18 cellular contexts compared by ENCODE assay signal in genomic region chr5:172091956-172092732, GRCh38.
"Had no signal": no experiment of that assay in that cellular context is flagged by ENCODE, and none has a peak within 500 bp of the region (broad histone marks: within the 10 kb centered on the region; RNA-seq: fewer than 3 reads in every experiment).

No MANE protein-coding gene starts in this region.

- H3K9me3 Mint-ChIP-seq: immature natural killer cell; naive thymus-derived CD8-positive, alpha-beta T cell; stimulated activated naive CD8-positive, alpha-beta T cell treated with anti-CD3 and anti-CD28 coated beads, Interleukin-15, Interleukin-2, amounts not matched to agents 100 ng/mL and 50 ng/mL, for 24 hours had no signal

- H3K4me1 ChIP-seq: esophagus squamous epithelium had no signal

- H3K4me3 ChIP-seq: esophagus squamous epithelium, spleen, testis had no signal

- H3K4me3 Mint-ChIP-seq: activated CD4-positive, alpha-beta T cell treated with anti-CD3 and anti-CD28 coated beads for 36 hours; activated CD8-positive, alpha-beta T cell treated with anti-CD3 and anti-CD28 coated beads, Interleukin-2, amount 10 ng/mL, durations not matched to agents 7 days and 5 days; activated naive CD8-positive, alpha-beta T cell; immature natural killer cell; naive thymus-derived CD8-positive, alpha-beta T cell; stimulated activated naive CD8-positive, alpha-beta T cell treated with anti-CD3 and anti-CD28 coated beads, Interleukin-15, Interleukin-2, amounts not matched to agents 100 ng/mL and 50 ng/mL, for 24 hours had no signal

- H3K27me3 ChIP-seq: brain microvascular endothelial cell, esophagus squamous epithelium, spleen, testis had no signal

- H3K27me3 Mint-ChIP-seq: activated CD4-positive, alpha-beta T cell treated with anti-CD3 and anti-CD28 coated beads for 36 hours; activated naive CD8-positive, alpha-beta T cell; naive thymus-derived CD8-positive, alpha-beta T cell; progenitor cell of endocrine pancreas; stimulated activated naive CD8-positive, alpha-beta T cell treated with anti-CD3 and anti-CD28 coated beads, Interleukin-15, Interleukin-2, amounts not matched to agents 100 ng/mL and 50 ng/mL, for 24 hours had no signal

- H3K27ac Mint-ChIP-seq: activated CD4-positive, alpha-beta T cell treated with anti-CD3 and anti-CD28 coated beads for 36 hours; progenitor cell of endocrine pancreas had no signal

- H3K4me1 Mint-ChIP-seq: activated CD4-positive, alpha-beta T cell treated with anti-CD3 and anti-CD28 coated beads for 36 hours had no signal

- H3K9me3 ChIP-seq: esophagus squamous epithelium, spleen, testis had no signal

- H3K27ac ChIP-seq: brain microvascular endothelial cell, esophagus squamous epithelium, spleen, testis, VCaP had no signal

- DNase-seq: activated CD4-positive, alpha-beta T cell treated with anti-CD3 and anti-CD28 coated beads for 36 hours; activated CD8-positive, alpha-beta memory T cell treated with anti-CD3 and anti-CD28 coated beads, Interleukin-2, amount 50 U/mL, for 48 hours; activated CD8-positive, alpha-beta T cell treated with anti-CD3 and anti-CD28 coated beads, Interleukin-2, amount 10 ng/mL, durations not matched to agents 7 days and 5 days; brain microvascular endothelial cell; esophagus squamous epithelium; foreskin fibroblast; immature natural killer cell; left colon; naive thymus-derived CD8-positive, alpha-beta T cell; spleen; stimulated activated CD4-positive, alpha-beta T cell treated with anti-CD3 and anti-CD28 coated beads, Interleukin-2, amount 100 ng/mL, for 24 hours; T1000; testis had no signal

- ATAC-seq: activated CD8-positive, alpha-beta T cell treated with anti-CD3 and anti-CD28 coated beads, Interleukin-2, amount 10 ng/mL, durations not matched to agents 7 days and 5 days; left colon; naive thymus-derived CD8-positive, alpha-beta T cell; right cardiac atrium had no signal
